In the genomic region with DNA sequence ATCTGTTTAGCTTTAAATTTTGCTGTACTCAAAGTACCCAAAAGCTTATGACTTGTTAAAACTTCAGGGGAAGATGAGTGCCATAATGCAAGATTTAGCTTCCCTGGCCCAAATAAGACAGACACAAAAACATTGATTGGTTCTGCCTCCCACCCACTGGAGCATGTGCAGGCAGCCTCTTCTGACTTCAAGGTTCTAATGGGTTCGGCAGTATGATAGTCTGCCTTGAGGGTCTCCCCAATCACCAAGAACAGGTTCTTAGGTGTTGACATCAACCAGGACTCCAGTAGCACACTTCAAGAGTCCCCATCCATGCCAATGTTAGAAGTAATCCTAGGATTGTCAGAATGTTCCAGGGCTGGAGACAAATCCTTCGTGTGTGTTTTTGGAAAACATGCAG, we compare ENCODE assay signal across 21 cellular contexts. TPM values are rescaled to one million over a fixed set of nuclear protein-coding genes. Genes with fewer than 3 reads are reported as not detected.
DNase-seq lines count a peak whose midpoint lies in the region; ATAC-seq, FAIRE-seq and TF ChIP-seq lines count a peak whose summit lies in the region.
"Had no signal": no experiment of that assay in that cellular context is flagged by ENCODE, and none has a peak within 500 bp of the region (broad histone marks: within the 10 kb centered on the region; RNA-seq: fewer than 3 reads in every experiment).

No MANE protein-coding gene starts in this region.

- no peak overlapping the region for H4K91ac ChIP-seq in H1 (replicated peaks; ENCODE audit: insufficient read length, low read length)

- no peak overlapping the region for H4K8ac ChIP-seq in H1 (ENCODE audit: extremely low read depth, insufficient read depth, low read length)

- no peaks in the 10 kb centered on the region for H3K79me1 ChIP-seq in H1 (ENCODE audit: low read depth, low read length)

- TF ChIP-seq EP300 in H1 (IDR thresholded peaks at IDR 0.05; ENCODE audit: borderline replicate concordance in 1 of 2, low read depth in 2 of 2, low read length in 2 of 2), result no peak

- H3K9me3 ChIP-seq in HUES48 (ENCODE audit: control insufficient read depth, insufficient read depth, low read length) (no peaks in the 10 kb centered on the region), H1 (ENCODE audit: insufficient read depth in 2 of 2, low read depth in 1 of 2, low read length in 1 of 2) (no peaks in the 10 kb centered on the region), right atrium auricular region (no peaks in the 10 kb centered on the region)
- H3K9me3 ChIP-seq: HAP-1, ovary, thoracic aorta had no signal

- no peak for DNase-seq in activated CD8-positive, alpha-beta T cell treated with anti-CD3 and anti-CD28 coated beads, Interleukin-2, amount 10 ng/mL, durations not matched to agents 7 days and 5 days
- DNase-seq in activated CD8-positive, alpha-beta T cell treated with anti-CD3 and anti-CD28 coated beads for 36 hours, result no peak
- DNase-seq in H1 (ENCODE audit: low read depth in 1 of 2, low spot score in 2 of 2) (no peak), right atrium auricular region (ENCODE audit: low spot score) (no peak), left lobe of liver (ENCODE audit: low spot score) (no peak)
- no peak for DNase-seq in stimulated activated naive B cell treated with anti-CD40 and anti-IgM and Interleukin-4, amounts not matched to agents 10 μg/mL and 1 μg/mL and 100 μg/mL, for 72 hours
- DNase-seq: ACHN; activated CD4-positive, CD25-positive, alpha-beta regulatory T cell; head of caudate nucleus; MM.1S; NCI-H1694; NCI-H446 treated with DMSO at 0.1 percent for 48 hours; ovary; SIG-M5; stimulated activated CD4-positive, alpha-beta T cell treated with anti-CD3 and anti-CD28 coated beads, Interleukin-2, amount 100 ng/mL, for 48 hours had no signal

- no peak overlapping the region for H3K4ac ChIP-seq in H1 (replicated peaks; ENCODE audit: insufficient read length, low read depth, low read length)

- H2AFZ ChIP-seq in H1 (ENCODE audit: low read length), result no peak overlapping the region

- no peak overlapping the region for H2BK12ac ChIP-seq in H1 (ENCODE audit: low read depth, low read length)

- no peak overlapping the region for H3K4me3 ChIP-seq in HUES48 (ENCODE audit: low read depth, low read length)
- H3K4me3 ChIP-seq in H1 (ENCODE audit: extremely low read depth in 1 of 4, insufficient read depth in 2 of 4, low read depth in 3 of 4, low read length in 4 of 4), result no peak overlapping the region
- H3K4me3 ChIP-seq in right atrium auricular region, result no peak overlapping the region
- H3K4me3 ChIP-seq: HAP-1, ovary, thoracic aorta had no signal

- H2AK5ac ChIP-seq in H1 (ENCODE audit: low read depth, low read length), result no peak overlapping the region

- H3K27me3 Mint-ChIP-seq in activated CD8-positive, alpha-beta T cell treated with anti-CD3 and anti-CD28 coated beads, Interleukin-2, amount 10 ng/mL, durations not matched to agents 7 days and 5 days (ENCODE audit: low read depth), result peaks cover 8% of the 10 kb centered on the region
- peaks cover 8% of the 10 kb centered on the region for H3K27me3 Mint-ChIP-seq in activated CD8-positive, alpha-beta T cell treated with anti-CD3 and anti-CD28 coated beads for 36 hours
- no peaks in the 10 kb centered on the region for H3K27me3 Mint-ChIP-seq in stimulated activated naive B cell treated with anti-CD40 and anti-IgM and Interleukin-4, amounts not matched to agents 10 μg/mL and 1 μg/mL and 100 μg/mL, for 72 hours
- H3K27me3 Mint-ChIP-seq: IgD-negative memory B cell had no signal

- peaks cover 2 to 5% of the 10 kb centered on the region in 2 experiments for H4K20me1 ChIP-seq in H1 (replicated peaks in 1 of 2; ENCODE audit: control insufficient read depth in 1 of 2, insufficient read depth in 2 of 2, low read length in 2 of 2)

- H3K27me3 ChIP-seq in HUES48 (ENCODE audit: control insufficient read depth, insufficient read depth, low read length) (peaks cover 5% of the 10 kb centered on the region; the same call in 1 of the 2 replicates), H1 (replicated peaks in 1 of 4; ENCODE audit: control insufficient read depth in 3 of 4, extremely low read depth in 1 of 4, insufficient read depth in 3 of 4, low read length in 3 of 4) (peaks cover 0 to 2% (median 0%) of the 10 kb centered on the region in 4 experiments; a peak in 2 of 7 replicates), right atrium auricular region (no peaks in the 10 kb centered on the region)
- H3K27me3 ChIP-seq: ovary had no signal

- H3K36me3 ChIP-seq in HUES48 (ENCODE audit: control insufficient read depth, insufficient read depth, low read length) (peaks cover 54% of the 10 kb centered on the region), H1 (ENCODE audit: control insufficient read depth in 2 of 4, insufficient read depth in 4 of 4, low read length in 3 of 4) (peaks cover 37 to 53% (median 50%) of the 10 kb centered on the region in 4 experiments), right atrium auricular region (peaks cover 55% of the 10 kb centered on the region)
- H3K36me3 ChIP-seq: ovary had no signal

- peak in 1 of 2 experiments; percentile 75 for TF ChIP-seq POLR2A in H1 (IDR thresholded peaks at IDR 0.05; ENCODE audit: control extremely low read depth in 1 of 2, low read depth in 2 of 2, low read length in 2 of 2)

- H3K27ac ChIP-seq in HUES48 (ENCODE audit: low read depth, low read length) (peak overlapping the region; percentile 37), H1 (ENCODE audit: low read depth, low read length) (no peak overlapping the region), right atrium auricular region (no peak overlapping the region)
- H3K27ac ChIP-seq: ovary, thoracic aorta had no signal

- H2BK5ac ChIP-seq in H1 (ENCODE audit: low read depth, low read length), result no peak overlapping the region

- FAIRE-seq in H1 (lab: Jason Lieb, UNC), result no peak
- FAIRE-seq: GM19239 had no signal

- H3K9me3 Mint-ChIP-seq in activated CD8-positive, alpha-beta T cell treated with anti-CD3 and anti-CD28 coated beads, Interleukin-2, amount 10 ng/mL, durations not matched to agents 7 days and 5 days (ENCODE audit: insufficient read depth), result no peaks in the 10 kb centered on the region
- H3K9me3 Mint-ChIP-seq in activated CD8-positive, alpha-beta T cell treated with anti-CD3 and anti-CD28 coated beads for 36 hours, result no peaks in the 10 kb centered on the region
- no peaks in the 10 kb centered on the region for H3K9me3 Mint-ChIP-seq in stimulated activated naive B cell treated with anti-CD40 and anti-IgM and Interleukin-4, amounts not matched to agents 10 μg/mL and 1 μg/mL and 100 μg/mL, for 72 hours
- H3K9me3 Mint-ChIP-seq: IgD-negative memory B cell had no signal

- no peak for TF ChIP-seq CTCF in activated CD8-positive, alpha-beta T cell treated with anti-CD3 and anti-CD28 coated beads for 36 hours (IDR thresholded peaks at IDR 0.05)
- TF ChIP-seq CTCF in H1 (IDR thresholded peaks at IDR 0.05; ENCODE audit: control extremely low read depth in 1 of 3, insufficient read depth in 1 of 3, low read depth in 1 of 3, low read length in 3 of 3) (no peak), right atrium auricular region (IDR thresholded peaks at IDR 0.05) (no peak)

- H3K4me1 ChIP-seq in HUES48 (ENCODE audit: control insufficient read depth, insufficient read depth, low read length), result no peaks in the 10 kb centered on the region
- peaks cover 0 to 5% (median 2%) of the 10 kb centered on the region in 4 experiments; a peak in 2 of 7 replicates for H3K4me1 ChIP-seq in H1 (replicated peaks in 1 of 4; ENCODE audit: control insufficient read depth in 3 of 4, insufficient read depth in 4 of 4, low read length in 3 of 4)
- peaks cover 0 to 19% of the 10 kb centered on the region in 2 donors for H3K4me1 ChIP-seq in right atrium auricular region

- no peak overlapping the region for H2BK20ac ChIP-seq in H1 (ENCODE audit: low read length)

- intact Hi-C loops in activated CD8-positive, alpha-beta T cell treated with anti-CD3 and anti-CD28 coated beads for 36 hours (cut with micrococcal nuclease), result loop anchor here (10.0 kb wide), 1 partner anchor 139 kb away; no protein-coding TSS in a partner anchor

- H3K4me1 Mint-ChIP-seq in activated CD8-positive, alpha-beta T cell treated with anti-CD3 and anti-CD28 coated beads, Interleukin-2, amount 10 ng/mL, durations not matched to agents 7 days and 5 days (ENCODE audit: low read depth), result peaks cover 71% of the 10 kb centered on the region
- H3K4me1 Mint-ChIP-seq in activated CD8-positive, alpha-beta T cell treated with anti-CD3 and anti-CD28 coated beads for 36 hours (ENCODE audit: low read depth), result peaks cover 43% of the 10 kb centered on the region
- H3K4me1 Mint-ChIP-seq in stimulated activated naive B cell treated with anti-CD40 and anti-IgM and Interleukin-4, amounts not matched to agents 10 μg/mL and 1 μg/mL and 100 μg/mL, for 72 hours, result peaks cover 24 to 34% of the 10 kb centered on the region in 2 donors

- TF ChIP-seq RAD21 in H1 (IDR thresholded peaks at IDR 0.05 in 1 of 2, conservative IDR thresholded peaks at IDR 0.05 in 1 of 2; ENCODE audit: low read depth in 2 of 2, low read length in 2 of 2), result no peak

- no peaks in the 10 kb centered on the region; the same call in 1 of the 2 replicates for H3K23me2 ChIP-seq in H1 (ENCODE audit: low read depth, low read length)

- peak overlapping the region; percentile 40 for H3K27ac Mint-ChIP-seq in activated CD8-positive, alpha-beta T cell treated with anti-CD3 and anti-CD28 coated beads, Interleukin-2, amount 10 ng/mL, durations not matched to agents 7 days and 5 days
- H3K27ac Mint-ChIP-seq in activated CD8-positive, alpha-beta T cell treated with anti-CD3 and anti-CD28 coated beads for 36 hours, result no peak overlapping the region
- peak overlapping the region; percentile 37 for H3K27ac Mint-ChIP-seq in stimulated activated naive B cell treated with anti-CD40 and anti-IgM and Interleukin-4, amounts not matched to agents 10 μg/mL and 1 μg/mL and 100 μg/mL, for 72 hours

- H3K23ac ChIP-seq in H1 (ENCODE audit: insufficient read length), result no peak overlapping the region

- no peak overlapping the region for H3K18ac ChIP-seq in H1 (ENCODE audit: extremely low read depth, low read length)

- H3K79me2 ChIP-seq in H1 (ENCODE audit: control insufficient read depth in 1 of 2, insufficient read depth in 2 of 2, low read length in 2 of 2), result no peaks in the 10 kb centered on the region

- no peak overlapping the region for H3K4me2 ChIP-seq in H1 (ENCODE audit: insufficient read depth in 1 of 2, low read depth in 2 of 2, low read length in 2 of 2)

- H2BK120ac ChIP-seq in H1 (replicated peaks; ENCODE audit: low read depth, low read length), result no peak overlapping the region

- H3K56ac ChIP-seq in H1 (replicated peaks; ENCODE audit: insufficient read length, low read depth, low read length), result no peak overlapping the region

- no peak overlapping the region for H3K14ac ChIP-seq in H1 (ENCODE audit: insufficient read length)

- POLR2A ChIA-PET in activated CD8-positive, alpha-beta T cell treated with anti-CD3 and anti-CD28 coated beads, Interleukin-2, amount 10 ng/mL, durations not matched to agents 7 days and 5 days (lab: Charles Lee), result interaction anchor here (0.7 to 2.2 kb wide), 4 partner anchors 8 to 419 kb away, joined by 3 to 24 read pairs (median 5); partner anchors contain the start of gene EIF4G2
- POLR2A ChIA-PET in activated CD8-positive, alpha-beta T cell treated with anti-CD3 and anti-CD28 coated beads for 36 hours (lab: Charles Lee), result interaction anchor here (0.6 to 6.6 kb wide), 13 partner anchors 8 to 107 kb away, joined by 3 to 117 read pairs (median 4); partner anchors contain the start of genes EIF4G2 and ZBED5
- POLR2A ChIA-PET in H1 (lab: Charles Lee; ENCODE audit: partially characterized antibody), result interaction anchor here (0.8 to 28.5 kb wide), 20 partner anchors 10 to 220 kb away, joined by 3 to 595 read pairs (median 4); partner anchors contain the start of genes EIF4G2 and ZBED5

- H3K36me3 Mint-ChIP-seq in activated CD8-positive, alpha-beta T cell treated with anti-CD3 and anti-CD28 coated beads, Interleukin-2, amount 10 ng/mL, durations not matched to agents 7 days and 5 days (ENCODE audit: low read depth), result peaks cover 63% of the 10 kb centered on the region
- peaks cover 43% of the 10 kb centered on the region for H3K36me3 Mint-ChIP-seq in activated CD8-positive, alpha-beta T cell treated with anti-CD3 and anti-CD28 coated beads for 36 hours (ENCODE audit: low read depth)
- H3K36me3 Mint-ChIP-seq in stimulated activated naive B cell treated with anti-CD40 and anti-IgM and Interleukin-4, amounts not matched to agents 10 μg/mL and 1 μg/mL and 100 μg/mL, for 72 hours, result peaks cover 25 to 43% of the 10 kb centered on the region in 2 donors

- H3K4me3 Mint-ChIP-seq in activated CD8-positive, alpha-beta T cell treated with anti-CD3 and anti-CD28 coated beads, Interleukin-2, amount 10 ng/mL, durations not matched to agents 7 days and 5 days, result no peak overlapping the region
- no peak overlapping the region for H3K4me3 Mint-ChIP-seq in activated CD8-positive, alpha-beta T cell treated with anti-CD3 and anti-CD28 coated beads for 36 hours
- H3K4me3 Mint-ChIP-seq in stimulated activated naive B cell treated with anti-CD40 and anti-IgM and Interleukin-4, amounts not matched to agents 10 μg/mL and 1 μg/mL and 100 μg/mL, for 72 hours, result no peak overlapping the region
- H3K4me3 Mint-ChIP-seq: IgD-negative memory B cell had no signal

- H3K9ac ChIP-seq in HUES48 (ENCODE audit: low read depth, low read length) (no peak overlapping the region), H1 (replicated peaks in 1 of 4; ENCODE audit: extremely low read depth in 1 of 4, low read depth in 3 of 4, low read length in 3 of 4) (no peak overlapping the region)

- ATAC-seq in activated CD8-positive, alpha-beta T cell treated with anti-CD3 and anti-CD28 coated beads, Interleukin-2, amount 10 ng/mL, durations not matched to agents 7 days and 5 days, result no peak
- ATAC-seq in activated CD8-positive, alpha-beta T cell treated with anti-CD3 and anti-CD28 coated beads for 36 hours, result no peak
- no peak for ATAC-seq in stimulated activated naive B cell treated with anti-CD40 and anti-IgM and Interleukin-4, amounts not matched to agents 10 μg/mL and 1 μg/mL and 100 μg/mL, for 72 hours (replicated peaks)
- ATAC-seq in HG03571 (IDR thresholded peaks at IDR 0.05; ENCODE audit: unreplicated experiment) (no peak), left lobe of liver (no peak)

- H2BK15ac ChIP-seq in H1 (ENCODE audit: low read length), result no peak overlapping the region

- CTCF ChIA-PET in activated CD8-positive, alpha-beta T cell treated with anti-CD3 and anti-CD28 coated beads, Interleukin-2, amount 10 ng/mL, durations not matched to agents 7 days and 5 days (lab: Charles Lee), result interaction anchor here (1.0 to 2.2 kb wide), 3 partner anchors 8 to 231 kb away, joined by 3 to 9 read pairs (median 3); no protein-coding TSS in a partner anchor
- CTCF ChIA-PET in activated CD8-positive, alpha-beta T cell treated with anti-CD3 and anti-CD28 coated beads for 36 hours (lab: Charles Lee), result interaction anchor here (1.1 to 1.8 kb wide), 6 partner anchors 10 to 227 kb away, joined by 3 to 7 read pairs (median 5); no protein-coding TSS in a partner anchor
- CTCF ChIA-PET in H1 (lab: Charles Lee; ENCODE audit: partially characterized antibody), result interaction anchor here (0.6 to 1.9 kb wide), 5 partner anchors 9 to 373 kb away, joined by 3 to 6 read pairs (median 3); no protein-coding TSS in a partner anchor

- H4K5ac ChIP-seq in H1 (ENCODE audit: insufficient read length, low read depth, low read length), result no peak overlapping the region

- WGBS in H1 (ENCODE audit: extremely low coverage in 1 of 2, insufficient coverage in 1 of 2, insufficient read length in 1 of 2, insufficient replicate concordance in 2 of 2, low coverage in 1 of 2, low lambda C conversion rate in 2 of 2, missing lambda C conversion rate in 1 of 2), 2 experiments, result 88% methylated on average over 2 of the region's 2 CpGs; no CpG with 5 or more reads in 1 of the 2 experiments

RNA-seq across cellular contexts. Expression of gene EIF4G2, which starts 12.5 kb away (rescaled TPM):
- total RNA-seq in activated CD8-positive, alpha-beta T cell treated with anti-CD3 and anti-CD28 coated beads, Interleukin-2, amount 10 ng/mL, durations not matched to agents 7 days and 5 days, result 100 to 1,000 TPM; 667 to 682 TPM
- total RNA-seq in activated CD8-positive, alpha-beta T cell treated with anti-CD3 and anti-CD28 coated beads for 36 hours, result 100 to 1,000 TPM; 757 to 842 TPM
- 949 and 964 TPM in 2 replicates for total RNA-seq in H1 (2021; fragmentation: NEBNext Ultra II Directional; extraction: Animal tissue kit (Norgen Biotek cat#: 25700))
- 294 and 438 TPM in 2 replicates for polyA plus RNA-seq in H1 (2011; rRNA removed)
- 322 TPM for polyA plus RNA-seq in H1 (2011; cell fraction: cytosol; rRNA removed)
- 225 TPM for polyA plus RNA-seq in H1 (2011; cell fraction: nucleus; rRNA removed)
- polyA plus RNA-seq in H1 (2012, experiment 1 of 2), result 373 to 661 TPM (median 472 TPM) in 4 replicates
- 112 TPM for polyA plus RNA-seq in H1 (2012, experiment 2 of 2)
- 552 TPM for polyA plus RNA-seq in H1 (2013, experiment 1 of 2)
- polyA plus RNA-seq in H1 (2013, experiment 2 of 2), result 567 TPM
- polyA minus RNA-seq in H1 (2011; rRNA and poly(A)+ RNA removed), result 536 and 706 TPM in 2 replicates
- polyA minus RNA-seq in H1 (2011; cell fraction: cytosol; rRNA and poly(A)+ RNA removed), result 890 TPM
- polyA minus RNA-seq in H1 (2011; cell fraction: nucleus; rRNA and poly(A)+ RNA removed), result 471 TPM
- 100 to 1,000 TPM; 496 to 508 TPM for total RNA-seq in right atrium auricular region
- 318 TPM for total RNA-seq in left lobe of liver

RNA-seq across cellular contexts. Expression of gene CTR9, which starts 45.1 kb away (rescaled TPM):
- total RNA-seq in activated CD8-positive, alpha-beta T cell treated with anti-CD3 and anti-CD28 coated beads, Interleukin-2, amount 10 ng/mL, durations not matched to agents 7 days and 5 days, result 10 to 100 TPM; 43.4 to 44.0 TPM
- total RNA-seq in activated CD8-positive, alpha-beta T cell treated with anti-CD3 and anti-CD28 coated beads for 36 hours, result 10 to 100 TPM; 35.9 to 37.1 TPM
- total RNA-seq in H1 (2021; fragmentation: NEBNext Ultra II Directional; extraction: Animal tissue kit (Norgen Biotek cat#: 25700)), result 37.7 and 37.8 TPM in 2 replicates
- polyA plus RNA-seq in H1 (2011; rRNA removed), result 6.1 and 6.6 TPM in 2 replicates
- 11.6 TPM for polyA plus RNA-seq in H1 (2011; cell fraction: cytosol; rRNA removed)
- 8.5 TPM for polyA plus RNA-seq in H1 (2011; cell fraction: nucleus; rRNA removed)
- 19.1 to 40.2 TPM (median 24.6 TPM) in 4 replicates for polyA plus RNA-seq in H1 (2012, experiment 1 of 2)
- 1.8 TPM for polyA plus RNA-seq in H1 (2012, experiment 2 of 2)
- polyA plus RNA-seq in H1 (2013, experiment 1 of 2), result 22.1 TPM
- 21.8 TPM for polyA plus RNA-seq in H1 (2013, experiment 2 of 2)
- 14.7 and 15.2 TPM in 2 replicates for polyA minus RNA-seq in H1 (2011; rRNA and poly(A)+ RNA removed)
- polyA minus RNA-seq in H1 (2011; cell fraction: cytosol; rRNA and poly(A)+ RNA removed), result 10.8 TPM
- 12.3 TPM for polyA minus RNA-seq in H1 (2011; cell fraction: nucleus; rRNA and poly(A)+ RNA removed)
- 10 to 100 TPM; 17.0 to 18.6 TPM for total RNA-seq in right atrium auricular region
- total RNA-seq in left lobe of liver, result 16.1 TPM
